Comparison of ENCODE assay signal across 8 cellular contexts in the genomic region with DNA sequence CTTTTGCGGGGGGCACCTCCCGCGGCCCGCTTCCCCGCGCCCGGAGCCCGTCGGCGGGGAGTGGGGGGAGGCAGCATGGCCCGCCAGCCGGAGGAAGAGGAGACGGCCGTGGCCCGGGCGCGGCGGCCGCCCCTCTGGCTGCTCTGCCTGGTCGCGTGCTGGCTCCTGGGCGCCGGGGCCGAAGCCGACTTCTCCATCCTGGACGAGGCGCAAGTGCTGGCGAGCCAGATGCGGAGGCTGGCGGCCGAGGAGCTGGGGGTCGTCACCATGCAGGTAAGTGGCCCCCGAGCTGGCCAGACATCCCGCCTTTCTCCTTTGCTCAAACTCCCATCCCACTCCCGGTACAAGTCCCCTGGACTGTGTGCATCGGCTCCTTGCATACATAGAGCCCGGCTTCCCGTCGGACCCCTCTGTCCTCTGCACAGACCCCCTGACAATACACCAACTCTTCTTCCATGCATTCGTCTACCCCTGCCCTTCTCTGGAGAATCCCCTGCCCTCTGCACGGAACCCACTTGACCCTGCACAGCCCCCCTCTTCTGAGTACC. TPM values are rescaled to one million over a fixed set of nuclear protein-coding genes. Genes with fewer than 3 reads are reported as not detected.
A peak's percentile ranks its signal among the peaks of the same experiment; 100 is the strongest.
DNase-seq lines count a peak whose midpoint lies in the region; ATAC-seq, FAIRE-seq and TF ChIP-seq lines count a peak whose summit lies in the region.

No MANE protein-coding gene starts in this region.

- TF ChIP-seq CTCF in KMS-11 (conservative IDR thresholded peaks at IDR 0.05; ENCODE audit: low read depth, low read length) (no peak), astrocyte of the cerebellum (IDR thresholded peaks at IDR 0.05; ENCODE audit: low read depth, low read length, missing control alignments) (no peak)

- in situ Hi-C loops in astrocyte of the cerebellum (cut with HindIII; ENCODE audit: low sequenced_read_pairs): no loop called here

- H3K36me3 ChIP-seq in KMS-11 (ENCODE audit: insufficient read depth): no peaks in the 10 kb centered on the region
- no peaks in the 10 kb centered on the region for H3K36me3 ChIP-seq in small intestine (ENCODE audit: control insufficient read depth in 2 of 2, insufficient read depth in 2 of 2, low read length in 2 of 2)

- peak overlapping the region; percentile 88 for H3K4me2 ChIP-seq in KMS-11

- 0 to 1% (median 1%) methylated on average over 26 to 41 of the region's 41 CpGs for WGBS in small intestine, 3 donors

- peak; percentile 58 for DNase-seq in DMS53 treated with DMSO at 0.1 percent for 48 hours (lab: John Stamatoyannopoulos, UW; ENCODE audit: unreplicated experiment)
- DNase-seq in astrocyte of the cerebellum (ENCODE audit: low read depth): no peak
- DNase-seq in iPS-NIHi7 (ENCODE audit: extremely low spot score): peak; percentile 32
- peak; percentile 18 for DNase-seq in small intestine
- no peak for DNase-seq in NCI-H510A (lab: John Stamatoyannopoulos, UW)
- DNase-seq in NCI-H2196 treated with DMSO at 0.1 percent for 48 hours (lab: John Stamatoyannopoulos, UW; ENCODE audit: unreplicated experiment): no peak

- peak overlapping the region; percentile 80 for H3K9ac ChIP-seq in KMS-11

- peak; percentile 19 for ATAC-seq in GM21390 (IDR thresholded peaks at IDR 0.05; ENCODE audit: unreplicated experiment)

- H3K27me3 ChIP-seq in KMS-11 (ENCODE audit: insufficient read depth, low read depth): no peaks in the 10 kb centered on the region
- no peaks in the 10 kb centered on the region for H3K27me3 ChIP-seq in small intestine (ENCODE audit: control insufficient read depth in 2 of 2, insufficient read depth in 2 of 2, low read length in 2 of 2)

- peak overlapping the region; percentile 97 for H2AFZ ChIP-seq in KMS-11 (ENCODE audit: low read depth)

- H3K4me3 ChIP-seq in KMS-11 (IDR thresholded peaks at IDR 0.05; ENCODE audit: insufficient read depth, low read depth, low read length) (peak overlapping the region; percentile 86), astrocyte of the cerebellum (ENCODE audit: low read depth, low read length) (peak overlapping the region; percentile 54), small intestine (ENCODE audit: low read depth in 1 of 2, low read length in 2 of 2) (peak overlapping the region; percentile 45 to 73)

- no peaks in the 10 kb centered on the region for H4K20me1 ChIP-seq in KMS-11 (ENCODE audit: insufficient read depth)

- H3K9me3 ChIP-seq in small intestine (ENCODE audit: control insufficient read depth, low read depth): no peaks in the 10 kb centered on the region

- FAIRE-seq in small intestine (lab: Jason Lieb, UNC): no peak

- no peaks in the 10 kb centered on the region for H3K79me2 ChIP-seq in KMS-11 (ENCODE audit: insufficient read depth, low read depth)

- peaks cover 5% of the 10 kb centered on the region for H3K4me1 ChIP-seq in KMS-11 (ENCODE audit: low read depth, poor library complexity, severe bottlenecking)
- peaks cover under 1 to 3% of the 10 kb centered on the region in 2 donors for H3K4me1 ChIP-seq in small intestine (ENCODE audit: control insufficient read depth in 2 of 2, insufficient read depth in 1 of 2, low read depth in 1 of 2, low read length in 1 of 2)

- H3K27ac ChIP-seq in KMS-11 (peak overlapping the region; percentile 66; the same call in 1 of the 2 replicates), small intestine (ENCODE audit: low read depth in 1 of 2, low read length in 1 of 2) (peak overlapping the region in 1 of 2 donors; percentile 70)

RNA-seq across cellular contexts. Expression of gene CACHD1, which starts 0.8 kb away (rescaled TPM):
- polyA plus RNA-seq in small intestine: 1 to 10 TPM in 2 of 3 donors, under 1 TPM in 1; 0.81 to 3.0 (median 1.6) TPM

Comparison
In these comparisons a context has a peak if more than half of its experiments do, and no peak if none do; other contexts are left out.
1. DNase-seq: peak in DMS53 treated with DMSO at 0.1 percent for 48 hours (single experiment), iPS-NIHi7 (single experiment) and small intestine (single experiment); none in astrocyte of the cerebellum (single experiment), NCI-H510A (single experiment) and NCI-H2196 treated with DMSO at 0.1 percent for 48 hours (single experiment).
2. Peak in every context shown above with its lines, with median percentiles within 50 percentile points of each other: H3K4me3 ChIP-seq.